Comparison of ENCODE assay signal across 12 cellular contexts in the genomic region with DNA sequence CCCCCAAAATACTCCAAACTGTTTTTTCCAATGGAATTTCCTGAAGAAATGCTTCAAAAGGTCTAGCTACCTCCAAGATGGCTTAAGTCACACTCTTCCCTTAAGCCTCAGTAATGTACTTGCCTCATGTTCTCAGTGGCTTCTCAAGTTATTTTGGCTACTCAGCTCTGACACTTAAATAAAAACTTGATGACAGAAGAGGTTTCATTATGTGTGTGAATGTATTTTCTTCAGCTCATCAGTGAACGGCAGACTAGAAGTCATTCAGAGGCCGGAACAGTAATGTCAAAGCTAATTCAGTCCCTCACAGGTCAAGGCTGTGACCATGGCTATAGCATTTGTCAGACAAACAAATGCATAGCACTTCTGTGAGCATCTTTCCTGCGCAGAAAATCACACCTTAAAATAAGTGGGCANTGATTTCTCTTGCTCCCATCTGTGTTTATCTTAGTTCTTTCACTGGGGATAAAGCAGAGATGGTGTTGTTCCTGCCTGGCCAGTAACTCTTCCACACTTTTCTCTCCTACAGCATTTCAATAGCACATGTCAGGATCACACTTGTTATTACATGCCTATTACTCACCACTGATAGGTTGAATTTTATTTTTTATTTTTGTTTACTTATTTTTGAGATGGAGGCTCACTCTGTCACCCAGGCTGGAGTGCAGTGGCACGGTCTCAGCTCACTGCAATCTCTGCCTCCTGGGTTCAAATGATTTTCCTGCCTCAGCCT.
A peak's percentile ranks its signal among the peaks of the same experiment; 100 is the strongest.
DNase-seq lines count a peak whose midpoint lies in the region; ATAC-seq and TF ChIP-seq lines count a peak whose summit lies in the region.
"Had no signal": no experiment of that assay in that cellular context is flagged by ENCODE, and none has a peak within 500 bp of the region (broad histone marks: within the 10 kb centered on the region; RNA-seq: fewer than 3 reads in every experiment).

No MANE protein-coding gene starts in this region.

- no peak overlapping the region for H3K4me3 ChIP-seq in gastrocnemius medialis

- H3K9me3 ChIP-seq in gastrocnemius medialis: peaks cover 0 to 4% (median 0%) of the 10 kb centered on the region in 3 donors

- H3K27ac Mint-ChIP-seq in activated CD8-positive, alpha-beta T cell treated with anti-CD3 and anti-CD28 coated beads for 36 hours: no peak overlapping the region
- no peak overlapping the region for H3K27ac Mint-ChIP-seq in activated CD8-positive, alpha-beta T cell treated with anti-CD3 and anti-CD28 coated beads, Interleukin-2, amount 10 ng/mL, durations not matched to agents 7 days and 5 days
- H3K27ac Mint-ChIP-seq: WTC11 had no signal

- H3K36me3 ChIP-seq in gastrocnemius medialis: no peaks in the 10 kb centered on the region

- H3K4me3 Mint-ChIP-seq in activated CD8-positive, alpha-beta T cell treated with anti-CD3 and anti-CD28 coated beads for 36 hours: no peak overlapping the region
- H3K4me3 Mint-ChIP-seq in activated CD8-positive, alpha-beta T cell treated with anti-CD3 and anti-CD28 coated beads, Interleukin-2, amount 10 ng/mL, durations not matched to agents 7 days and 5 days: no peak overlapping the region
- H3K4me3 Mint-ChIP-seq: WTC11 had no signal

- POLR2A ChIA-PET in activated CD8-positive, alpha-beta T cell treated with anti-CD3 and anti-CD28 coated beads for 36 hours (lab: Charles Lee): no interaction called here
- POLR2A ChIA-PET in activated CD8-positive, alpha-beta T cell treated with anti-CD3 and anti-CD28 coated beads, Interleukin-2, amount 10 ng/mL, durations not matched to agents 7 days and 5 days (lab: Charles Lee): no interaction called here

- H3K27ac ChIP-seq in gastrocnemius medialis: peak overlapping the region in 3 of 4 donors; percentile 10 to 24 (median 19)

- H3K27me3 Mint-ChIP-seq in activated CD8-positive, alpha-beta T cell treated with anti-CD3 and anti-CD28 coated beads for 36 hours: no peaks in the 10 kb centered on the region
- H3K27me3 Mint-ChIP-seq in activated CD8-positive, alpha-beta T cell treated with anti-CD3 and anti-CD28 coated beads, Interleukin-2, amount 10 ng/mL, durations not matched to agents 7 days and 5 days (ENCODE audit: low read depth): peaks cover 4% of the 10 kb centered on the region

- intact Hi-C loops in activated CD8-positive, alpha-beta T cell treated with anti-CD3 and anti-CD28 coated beads for 36 hours (cut with micrococcal nuclease): no loop called here
- intact Hi-C loops in gastrocnemius medialis (cut with DNase I; ENCODE audit: low total_unique reads): no loop called here
- intact Hi-C loops in head of caudate nucleus (cut with DNase I): no loop called here

- TF ChIP-seq CTCF in activated CD8-positive, alpha-beta T cell treated with anti-CD3 and anti-CD28 coated beads for 36 hours (IDR thresholded peaks at IDR 0.05): no peak
- TF ChIP-seq CTCF in gastrocnemius medialis (IDR thresholded peaks at IDR 0.05 in 4 of 5, conservative IDR thresholded peaks at IDR 0.05 in 1 of 5): no peak

- no peaks in the 10 kb centered on the region for H3K27me3 ChIP-seq in gastrocnemius medialis

- DNase-seq in activated CD8-positive, alpha-beta T cell treated with anti-CD3 and anti-CD28 coated beads for 36 hours: no peak
- no peak for DNase-seq in activated CD8-positive, alpha-beta T cell treated with anti-CD3 and anti-CD28 coated beads, Interleukin-2, amount 10 ng/mL, durations not matched to agents 7 days and 5 days
- DNase-seq in gastrocnemius medialis (no peak), head of caudate nucleus (no peak), NOMO-1 (lab: John Stamatoyannopoulos, UW; ENCODE audit: unreplicated experiment in 2 of 2) (no peak)
- DNase-seq: activated gamma-delta T cell, caudate nucleus, NCI-H226 had no signal

- CTCF ChIA-PET in activated CD8-positive, alpha-beta T cell treated with anti-CD3 and anti-CD28 coated beads for 36 hours (lab: Charles Lee): interaction anchor here (0.6 to 0.8 kb wide), 2 partner anchors 11 to 26 kb away, joined by 3 read pairs; no protein-coding TSS in a partner anchor
- CTCF ChIA-PET in activated CD8-positive, alpha-beta T cell treated with anti-CD3 and anti-CD28 coated beads, Interleukin-2, amount 10 ng/mL, durations not matched to agents 7 days and 5 days (lab: Charles Lee): interaction anchor here (0.8 kb wide), 1 partner anchor 215 kb away, joined by 3 read pairs; no protein-coding TSS in a partner anchor

- no peaks in the 10 kb centered on the region for H3K36me3 Mint-ChIP-seq in activated CD8-positive, alpha-beta T cell treated with anti-CD3 and anti-CD28 coated beads for 36 hours (ENCODE audit: low read depth)
- no peaks in the 10 kb centered on the region for H3K36me3 Mint-ChIP-seq in activated CD8-positive, alpha-beta T cell treated with anti-CD3 and anti-CD28 coated beads, Interleukin-2, amount 10 ng/mL, durations not matched to agents 7 days and 5 days (ENCODE audit: low read depth)

- no peaks in the 10 kb centered on the region for H3K9me3 Mint-ChIP-seq in activated CD8-positive, alpha-beta T cell treated with anti-CD3 and anti-CD28 coated beads for 36 hours
- peaks cover 9% of the 10 kb centered on the region for H3K9me3 Mint-ChIP-seq in activated CD8-positive, alpha-beta T cell treated with anti-CD3 and anti-CD28 coated beads, Interleukin-2, amount 10 ng/mL, durations not matched to agents 7 days and 5 days (ENCODE audit: insufficient read depth)

- no peak for TF ChIP-seq POLR2A in gastrocnemius medialis (IDR thresholded peaks at IDR 0.05)

- peak; percentile 30 for ATAC-seq in activated CD8-positive, alpha-beta T cell treated with anti-CD3 and anti-CD28 coated beads for 36 hours
- ATAC-seq in activated CD8-positive, alpha-beta T cell treated with anti-CD3 and anti-CD28 coated beads, Interleukin-2, amount 10 ng/mL, durations not matched to agents 7 days and 5 days: no peak
- ATAC-seq in GM21528 (IDR thresholded peaks at IDR 0.05; ENCODE audit: low FRiP score, unreplicated experiment): peak; percentile 82
- ATAC-seq in HG03280 (IDR thresholded peaks at IDR 0.05; ENCODE audit: unreplicated experiment): peak; percentile 88
- ATAC-seq in gastrocnemius medialis: peak; percentile 75
- no peak for ATAC-seq in esophagus mucosa
- ATAC-seq: WTC11 had no signal

- in situ Hi-C loops in gastrocnemius medialis (cut with MboI; ENCODE audit: low sequenced_read_pairs in 4 of 4): loop anchor here in 1 of 4 donors (25.0 kb wide), 1 partner anchor 596 kb away; no protein-coding TSS in a partner anchor

- H3K4me1 Mint-ChIP-seq in activated CD8-positive, alpha-beta T cell treated with anti-CD3 and anti-CD28 coated beads for 36 hours (ENCODE audit: low read depth): peaks cover 12% of the 10 kb centered on the region
- peaks cover 10% of the 10 kb centered on the region for H3K4me1 Mint-ChIP-seq in activated CD8-positive, alpha-beta T cell treated with anti-CD3 and anti-CD28 coated beads, Interleukin-2, amount 10 ng/mL, durations not matched to agents 7 days and 5 days (ENCODE audit: low read depth)

- peaks cover 0 to 7% of the 10 kb centered on the region in 2 donors for H3K4me1 ChIP-seq in gastrocnemius medialis

Comparison
In these comparisons a context has a peak if more than half of its experiments do, and no peak if none do; other contexts are left out.
1. ATAC-seq: peak in activated CD8-positive, alpha-beta T cell treated with anti-CD3 and anti-CD28 coated beads for 36 hours (single experiment), GM21528 (single experiment), HG03280 (single experiment) and gastrocnemius medialis (2 of 2); none in activated CD8-positive, alpha-beta T cell treated with anti-CD3 and anti-CD28 coated beads, Interleukin-2, amount 10 ng/mL, durations not matched to agents 7 days and 5 days (single experiment) and esophagus mucosa (single experiment).